Comparison of ENCODE assay signal across 25 cellular contexts in the genomic region with DNA sequence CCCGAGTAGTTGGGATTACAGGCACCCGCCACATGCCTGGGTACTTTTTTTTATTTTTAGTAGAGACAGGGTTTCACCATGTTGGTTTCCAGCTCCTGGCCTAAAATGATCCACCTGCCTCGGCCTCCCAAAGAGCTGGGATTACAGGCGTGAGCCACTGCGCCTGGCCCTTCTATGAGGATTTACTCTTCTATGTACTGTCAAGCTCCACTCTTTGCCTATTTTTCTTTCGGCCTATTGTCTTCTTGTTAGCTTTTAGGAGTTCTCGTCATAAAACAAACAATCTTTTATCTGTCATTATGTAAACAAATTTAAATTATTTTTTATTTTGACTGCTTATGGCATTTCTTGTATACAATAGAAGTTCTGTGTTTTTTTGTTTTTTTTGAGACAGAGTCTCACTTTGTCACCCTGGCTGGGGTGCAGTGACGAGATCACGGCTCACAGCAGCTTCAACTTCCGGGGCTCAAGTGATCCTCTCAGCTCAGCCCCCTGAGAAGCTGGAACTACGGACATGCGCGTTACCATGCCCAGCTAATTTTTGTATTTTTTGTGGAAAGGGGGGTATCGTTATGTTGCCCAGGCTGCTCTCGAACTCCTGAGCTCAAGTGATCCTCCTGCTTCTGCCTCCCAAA. TPM values are rescaled to one million over a fixed set of nuclear protein-coding genes. Genes with fewer than 3 reads are reported as not detected.
DNase-seq lines count a peak whose midpoint lies in the region; ATAC-seq and TF ChIP-seq lines count a peak whose summit lies in the region.
"Had no signal": no experiment of that assay in that cellular context is flagged by ENCODE, and none has a peak within 500 bp of the region (broad histone marks: within the 10 kb centered on the region; RNA-seq: fewer than 3 reads in every experiment).

No MANE protein-coding gene starts in this region.

- H3K4me2 ChIP-seq in mammary epithelial cell (ENCODE audit: insufficient read depth, low read depth, low read length) (no peak overlapping the region), smooth muscle cell (no peak overlapping the region)
- H3K4me2 ChIP-seq: A549, SK-N-SH had no signal

- no TSS peak for BruUV-seq in MCF 10A (replicated peaks; lab: Mats Ljungman, UMichigan)
- BruUV-seq in mammary epithelial cell (replicated peaks; lab: Mats Ljungman, UMichigan) = no TSS peak
- BruUV-seq in Panc1 (replicated peaks; lab: Mats Ljungman, UMichigan) = no TSS peak

- H2AFZ ChIP-seq in mammary epithelial cell (ENCODE audit: low read depth, low read length) (no peak overlapping the region), smooth muscle cell (ENCODE audit: low read depth) (no peak overlapping the region)

- H3K27me3 ChIP-seq in mammary epithelial cell (ENCODE audit: insufficient read depth, low read length) (no peaks in the 10 kb centered on the region), Panc1 (ENCODE audit: control insufficient read depth, insufficient read depth, low read length) (no peaks in the 10 kb centered on the region), esophagus muscularis mucosa (no peaks in the 10 kb centered on the region), smooth muscle cell (ENCODE audit: low read depth) (no peaks in the 10 kb centered on the region)
- H3K27me3 ChIP-seq: BE2C, spleen had no signal

- H3K9me3 ChIP-seq in mammary epithelial cell (replicated peaks; ENCODE audit: insufficient read depth, low read length) = no peaks in the 10 kb centered on the region
- H3K9me3 ChIP-seq in Panc1 (ENCODE audit: control insufficient read depth, insufficient read depth, low read depth, low read length) = no peaks in the 10 kb centered on the region
- no peaks in the 10 kb centered on the region for H3K9me3 ChIP-seq in esophagus muscularis mucosa
- H3K9me3 ChIP-seq in smooth muscle cell (replicated peaks; ENCODE audit: low read depth) = no peaks in the 10 kb centered on the region
- H3K9me3 ChIP-seq: A549, BE2C, SK-N-SH, spleen had no signal

- peaks cover 88% of the 10 kb centered on the region for H3K36me3 Mint-ChIP-seq in MCF 10A (ENCODE audit: insufficient read depth, unreplicated experiment)
- peaks cover 65% of the 10 kb centered on the region for H3K36me3 Mint-ChIP-seq in activated CD4-positive, alpha-beta T cell treated with anti-CD3 and anti-CD28 coated beads for 36 hours (ENCODE audit: low read depth)

- H3K4me3 ChIP-seq in mammary epithelial cell (replicated peaks in 1 of 3; ENCODE audit: insufficient read depth in 1 of 3, low read depth in 2 of 3, low read length in 3 of 3) (no peak overlapping the region), Panc1 (ENCODE audit: low read depth in 2 of 2, low read length in 2 of 2) (no peak overlapping the region), esophagus muscularis mucosa (no peak overlapping the region), smooth muscle cell (no peak overlapping the region)
- H3K4me3 ChIP-seq: A549, GM12878, spleen had no signal

- no peaks in the 10 kb centered on the region for H3K27me3 Mint-ChIP-seq in MCF 10A (ENCODE audit: insufficient read depth, unreplicated experiment)
- no peaks in the 10 kb centered on the region for H3K27me3 Mint-ChIP-seq in activated CD4-positive, alpha-beta T cell treated with anti-CD3 and anti-CD28 coated beads for 36 hours
- H3K27me3 Mint-ChIP-seq: activated B cell treated with CpG ODN at 0.5 μM for 24 hours; activated CD4-positive, alpha-beta memory T cell treated with anti-CD3 and anti-CD28 coated beads, Interleukin-2, amount 10 ng/mL, durations not matched to agents 7 days and 5 days had no signal

- no peak overlapping the region for H3K27ac ChIP-seq in mammary epithelial cell (ENCODE audit: insufficient read depth, low read depth, low read length)
- H3K27ac ChIP-seq in Panc1 (ENCODE audit: low read length) = no peak overlapping the region
- H3K27ac ChIP-seq in esophagus muscularis mucosa (replicated peaks in 1 of 4) = peak overlapping the region in 3 of 4 donors; percentile 13 to 41 (median 19)
- peak overlapping the region; percentile 16 for H3K27ac ChIP-seq in smooth muscle cell (ENCODE audit: low read depth)
- H3K27ac ChIP-seq: A549, spleen had no signal

- H3K4me3 Mint-ChIP-seq in MCF 10A (ENCODE audit: unreplicated experiment) = no peak overlapping the region
- H3K4me3 Mint-ChIP-seq in activated CD4-positive, alpha-beta T cell treated with anti-CD3 and anti-CD28 coated beads for 36 hours = no peak overlapping the region
- H3K4me3 Mint-ChIP-seq: activated B cell treated with CpG ODN at 0.5 μM for 24 hours; activated CD4-positive, alpha-beta memory T cell treated with anti-CD3 and anti-CD28 coated beads, Interleukin-2, amount 10 ng/mL, durations not matched to agents 7 days and 5 days; activated naive CD4-positive, alpha-beta T cell treated with anti-CD3 and anti-CD28 coated beads for 36 hours; mesothelial cell of epicardium had no signal

- no peak for TF ChIP-seq EP300 in esophagus muscularis mucosa (IDR thresholded peaks at IDR 0.05)

- H3K9me3 Mint-ChIP-seq in MCF 10A (ENCODE audit: unreplicated experiment) = no peaks in the 10 kb centered on the region
- no peaks in the 10 kb centered on the region for H3K9me3 Mint-ChIP-seq in activated CD4-positive, alpha-beta T cell treated with anti-CD3 and anti-CD28 coated beads for 36 hours (ENCODE audit: low read depth)
- H3K9me3 Mint-ChIP-seq: activated B cell treated with CpG ODN at 0.5 μM for 24 hours; activated CD4-positive, alpha-beta memory T cell treated with anti-CD3 and anti-CD28 coated beads, Interleukin-2, amount 10 ng/mL, durations not matched to agents 7 days and 5 days; activated naive CD4-positive, alpha-beta T cell treated with anti-CD3 and anti-CD28 coated beads for 36 hours; mesothelial cell of epicardium had no signal

- peaks cover 32% of the 10 kb centered on the region for H3K36me3 ChIP-seq in mammary epithelial cell (ENCODE audit: insufficient read depth, low read length)
- H3K36me3 ChIP-seq in Panc1 (ENCODE audit: control insufficient read depth, insufficient read depth, low read length) = peaks cover 26% of the 10 kb centered on the region
- H3K36me3 ChIP-seq in esophagus muscularis mucosa = peaks cover 5 to 37% (median 22%) of the 10 kb centered on the region in 4 donors
- H3K36me3 ChIP-seq in smooth muscle cell (ENCODE audit: low read depth) = peaks cover 19% of the 10 kb centered on the region

- intact Hi-C loops in MCF 10A (cut with micrococcal nuclease) = no loop called here
- intact Hi-C loops in mammary epithelial cell (cut with micrococcal nuclease) = no loop called here
- intact Hi-C loops in Panc1 (cut with micrococcal nuclease; ENCODE audit: unreplicated experiment) = no loop called here
- intact Hi-C loops in esophagus muscularis mucosa (cut with DNase I) = no loop called here
- intact Hi-C loops in activated CD4-positive, alpha-beta T cell treated with anti-CD3 and anti-CD28 coated beads for 36 hours (cut with DNase I, micrococcal nuclease) = no loop called here

- H4K20me1 ChIP-seq in mammary epithelial cell (ENCODE audit: insufficient read depth, low read length) = peaks cover 6% of the 10 kb centered on the region
- H4K20me1 ChIP-seq in smooth muscle cell (ENCODE audit: low read depth) = peaks cover 100% of the 10 kb centered on the region

- dilution Hi-C loops in mammary epithelial cell (cut with HindIII; ENCODE audit: low sequenced_read_pairs) = no loop called here

- peaks cover 73% of the 10 kb centered on the region for H3K4me1 Mint-ChIP-seq in MCF 10A (ENCODE audit: insufficient read depth, unreplicated experiment)
- peaks cover 78% of the 10 kb centered on the region for H3K4me1 Mint-ChIP-seq in activated CD4-positive, alpha-beta T cell treated with anti-CD3 and anti-CD28 coated beads for 36 hours

- no peak overlapping the region for H3K9ac ChIP-seq in mammary epithelial cell (ENCODE audit: insufficient read depth, low read length)
- H3K9ac ChIP-seq in smooth muscle cell (ENCODE audit: low read depth) = no peak overlapping the region
- H3K9ac ChIP-seq: SK-N-SH had no signal

- CTCF ChIA-PET in MCF 10A (lab: Yijun Ruan, JAX) = interaction anchor here (0.5 to 6.3 kb wide), 11 partner anchors 17 to 164 kb away, joined by 3 to 43 read pairs (median 3); a partner anchor contains a TSS
- CTCF ChIA-PET in mammary epithelial cell (lab: Charles Lee; ENCODE audit: low non-redundant PET) = no interaction called here
- CTCF ChIA-PET in Panc1 (lab: Charles Lee) = interaction anchor here (0.6 kb wide), 1 partner anchor 780 kb away, joined by 4 read pairs; no protein-coding TSS in a partner anchor
- CTCF ChIA-PET in activated CD4-positive, alpha-beta T cell treated with anti-CD3 and anti-CD28 coated beads for 36 hours (lab: Charles Lee) = interaction anchor here (0.6 to 2.8 kb wide), 7 partner anchors 13 to 87 kb away, joined by 3 to 9 read pairs (median 3); a partner anchor contains a TSS

- DNase-seq in MCF 10A (ENCODE audit: unreplicated experiment) (no peak), mammary epithelial cell (no peak), Panc1 (ENCODE audit: low read depth, low spot score) (no peak), esophagus muscularis mucosa (ENCODE audit: extremely low spot score) (no peak), smooth muscle cell (lab: John Stamatoyannopoulos, UW; ENCODE audit: unreplicated experiment) (no peak)
- no peak for DNase-seq in activated CD8-positive, alpha-beta memory T cell treated with anti-CD3 and anti-CD28 coated beads, Interleukin-2, amount 50 U/mL, for 4 hours
- no peak for DNase-seq in activated CD4-positive, alpha-beta T cell treated with anti-CD3 and anti-CD28 coated beads for 36 hours
- DNase-seq: activated B cell treated with CpG ODN at 0.5 μM for 24 hours; activated CD4-positive, alpha-beta memory T cell treated with anti-CD3 and anti-CD28 coated beads, Interleukin-2, amount 10 ng/mL, durations not matched to agents 7 days and 5 days; activated naive CD4-positive, alpha-beta T cell treated with anti-CD3 and anti-CD28 coated beads for 36 hours; BE2C; glutamatergic neuron; H7; KG1; left colon; NCI-H187; NCI-H345; SK-N-SH; spleen; stimulated activated CD4-positive, alpha-beta T cell treated with anti-CD3 and anti-CD28 coated beads, Interleukin-4, amount 100 ng/mL, for 4 hours; T-helper 9 cell had no signal

- in situ Hi-C loops in mammary epithelial cell (cut with MboI; ENCODE audit: low sequenced_read_pairs in 2 of 2) = no loop called here
- in situ Hi-C loops in Panc1 (cut with HindIII; ENCODE audit: low pct_unique_long_range_greater_than_20kb, low sequenced_read_pairs) = no loop called here

- H3K27ac Mint-ChIP-seq in MCF 10A (ENCODE audit: low read depth, unreplicated experiment) = peak overlapping the region; percentile 46
- H3K27ac Mint-ChIP-seq in activated CD4-positive, alpha-beta T cell treated with anti-CD3 and anti-CD28 coated beads for 36 hours = no peak overlapping the region
- H3K27ac Mint-ChIP-seq: activated B cell treated with CpG ODN at 0.5 μM for 24 hours; activated CD4-positive, alpha-beta memory T cell treated with anti-CD3 and anti-CD28 coated beads, Interleukin-2, amount 10 ng/mL, durations not matched to agents 7 days and 5 days had no signal

- peaks cover 7% of the 10 kb centered on the region for H3F3A ChIP-seq in smooth muscle cell (ENCODE audit: low read depth)

- peaks cover 100% of the 10 kb centered on the region for H3K79me2 ChIP-seq in mammary epithelial cell (ENCODE audit: insufficient read depth, low read length)
- H3K79me2 ChIP-seq in smooth muscle cell (ENCODE audit: low read depth) = peaks cover 100% of the 10 kb centered on the region

- POLR2A ChIA-PET in MCF 10A (lab: Yijun Ruan, JAX) (interaction anchor here (0.6 to 23.2 kb wide), 12 partner anchors 8 to 75 kb away, joined by 3 to 379 read pairs (median 4); a partner anchor contains a TSS), Panc1 (lab: Charles Lee) (interaction anchor here (0.6 to 1.2 kb wide), 3 partner anchors 22 to 53 kb away, joined by 3 to 6 read pairs (median 3); no protein-coding TSS in a partner anchor)
- POLR2A ChIA-PET in activated CD4-positive, alpha-beta T cell treated with anti-CD3 and anti-CD28 coated beads for 36 hours (lab: Charles Lee) = interaction anchor here (1.3 kb wide), 1 partner anchor 28 kb away, joined by 4 read pairs; no protein-coding TSS in a partner anchor

- WGBS in mammary epithelial cell (ENCODE audit: low coverage, missing lambda C conversion rate) = 98% methylated on average over 15 of the region's 15 CpGs
- 82% methylated on average over 15 of the region's 15 CpGs for WGBS in esophagus muscularis mucosa
- 98% methylated on average over 15 of the region's 15 CpGs for WGBS in smooth muscle cell (ENCODE audit: low lambda C conversion rate)

- no peak for TF ChIP-seq POLR2A in esophagus muscularis mucosa (IDR thresholded peaks at IDR 0.05; ENCODE audit: low read depth)

- ATAC-seq in Panc1 (peak; percentile 31; the same call in 1 of the 2 replicates), GM19328 (IDR thresholded peaks at IDR 0.05; ENCODE audit: unreplicated experiment) (no peak)
- ATAC-seq in activated CD4-positive, alpha-beta T cell treated with anti-CD3 and anti-CD28 coated beads for 36 hours = no peak
- ATAC-seq: GM12878, left colon had no signal

- TF ChIP-seq CTCF in MCF 10A (IDR thresholded peaks at IDR 0.05; ENCODE audit: unreplicated experiment) = no peak
- TF ChIP-seq CTCF in mammary epithelial cell (conservative IDR thresholded peaks at IDR 0.05 in 1 of 2, IDR thresholded peaks at IDR 0.05 in 1 of 2; ENCODE audit: extremely low read depth in 1 of 2, insufficient read depth in 1 of 2, low read depth in 1 of 2, low read length in 2 of 2) = no peak
- no peak for TF ChIP-seq CTCF in Panc1 (IDR thresholded peaks at IDR 0.05)
- no peak for TF ChIP-seq CTCF in esophagus muscularis mucosa (IDR thresholded peaks at IDR 0.05)
- no peak for TF ChIP-seq CTCF in smooth muscle cell (IDR thresholded peaks at IDR 0.05; ENCODE audit: borderline replicate concordance, insufficient read depth, poor library complexity, severe bottlenecking)

- H3K4me1 ChIP-seq in mammary epithelial cell (ENCODE audit: insufficient read depth, low read length) (no peaks in the 10 kb centered on the region), Panc1 (ENCODE audit: control insufficient read depth, insufficient read depth, low read length) (peaks cover 46% of the 10 kb centered on the region), esophagus muscularis mucosa (peaks cover 76 to 100% (median 98%) of the 10 kb centered on the region in 4 donors), smooth muscle cell (ENCODE audit: low read depth) (peaks cover 15% of the 10 kb centered on the region)
- H3K4me1 ChIP-seq: BE2C had no signal

RNA-seq across cellular contexts. Expression of a gene that starts 29.4 kb away (rescaled TPM):
- total RNA-seq in MCF 10A (2022) = 666 and 744 TPM in 2 replicates
- 100 to 1,000 TPM; 444 to 457 TPM for total RNA-seq in mammary epithelial cell
- polyA plus RNA-seq in mammary epithelial cell = 146 TPM
- polyA minus RNA-seq in mammary epithelial cell = 325 TPM
- total RNA-seq in Panc1 (2021; ENCODE audit: unreplicated experiment) = 287 TPM
- polyA plus RNA-seq in Panc1 (2012; ENCODE audit: insufficient read length) = 190 TPM
- 100 to 1,000 TPM; 283 to 347 (median 336) TPM for total RNA-seq in esophagus muscularis mucosa
- total RNA-seq in smooth muscle cell = 294 and 354 TPM in 2 replicates
- polyA plus RNA-seq in smooth muscle cell = 129 and 151 TPM in 2 replicates
- 100 to 1,000 TPM; 169 to 203 TPM for total RNA-seq in activated CD4-positive, alpha-beta T cell treated with anti-CD3 and anti-CD28 coated beads for 36 hours

RNA-seq across cellular contexts. Expression of a gene that starts 59.4 kb away (rescaled TPM):
- total RNA-seq in MCF 10A (2022) = 3.9 and 5.1 TPM in 2 replicates
- 10 to 100 TPM; 11.0 to 35.2 TPM for total RNA-seq in mammary epithelial cell
- polyA plus RNA-seq in mammary epithelial cell = 5.1 TPM
- polyA minus RNA-seq in mammary epithelial cell = 7.6 TPM
- 3.2 TPM for total RNA-seq in Panc1 (2021; ENCODE audit: unreplicated experiment)
- 4.2 TPM for polyA plus RNA-seq in Panc1 (2012; ENCODE audit: insufficient read length)
- total RNA-seq in esophagus muscularis mucosa = 10 to 100 TPM; 11.9 to 22.0 (median 19.5) TPM
- total RNA-seq in smooth muscle cell = 1.4 and 2.3 TPM in 2 replicates
- 0.70 and 2.0 TPM in 2 replicates for polyA plus RNA-seq in smooth muscle cell
- total RNA-seq in activated CD4-positive, alpha-beta T cell treated with anti-CD3 and anti-CD28 coated beads for 36 hours = 1 to 10 TPM; 1.7 to 2.1 TPM

Comparison
In these comparisons a context has a peak if more than half of its experiments do, and no peak if none do; other contexts are left out.
1. H3K27ac ChIP-seq: peak in esophagus muscularis mucosa (3 of 4) and smooth muscle cell (single experiment); none in mammary epithelial cell (single experiment) and Panc1 (single experiment).